Comparison of ENCODE assay signal across 9 cellular contexts in genomic region chr11:11230802-11231562, GRCh38.
DNase-seq lines count a peak whose midpoint lies in the region; ATAC-seq and TF ChIP-seq lines count a peak whose summit lies in the region.
"Had no signal": no experiment of that assay in that cellular context is flagged by ENCODE, and none has a peak within 500 bp of the region (broad histone marks: within the 10 kb centered on the region; RNA-seq: fewer than 3 reads in every experiment).

No MANE protein-coding gene starts in this region.

- H3K9me3 Mint-ChIP-seq in activated CD4-positive, alpha-beta T cell treated with anti-CD3 and anti-CD28 coated beads for 36 hours (ENCODE audit: low read depth): no peaks in the 10 kb centered on the region
- H3K9me3 Mint-ChIP-seq: CD4-positive, alpha-beta memory T cell had no signal

- H3K27me3 ChIP-seq in KMS-11 (ENCODE audit: insufficient read depth, low read depth) (no peaks in the 10 kb centered on the region), smooth muscle cell (ENCODE audit: low read depth) (no peaks in the 10 kb centered on the region), aorta (ENCODE audit: control insufficient read depth in 1 of 2, insufficient read depth in 2 of 2, low read length in 1 of 2) (no peaks in the 10 kb centered on the region)

- H2AFZ ChIP-seq in KMS-11 (ENCODE audit: low read depth) (no peak overlapping the region), smooth muscle cell (ENCODE audit: low read depth) (no peak overlapping the region)

- H3K27ac ChIP-seq in KMS-11: no peak overlapping the region
- no peak overlapping the region for H3K27ac ChIP-seq in smooth muscle cell (ENCODE audit: low read depth)
- H3K27ac ChIP-seq in aorta (ENCODE audit: low read depth in 1 of 2, low read length in 2 of 2): no peak overlapping the region

- CTCF ChIA-PET in activated CD4-positive, alpha-beta T cell treated with anti-CD3 and anti-CD28 coated beads for 36 hours (lab: Charles Lee): interaction anchor here (1.4 to 2.0 kb wide), 3 partner anchors 9 to 203 kb away, joined by 5 to 8 read pairs (median 6); no protein-coding TSS in a partner anchor

- H3K4me1 ChIP-seq in KMS-11 (ENCODE audit: low read depth, poor library complexity, severe bottlenecking) (no peaks in the 10 kb centered on the region), smooth muscle cell (ENCODE audit: low read depth) (no peaks in the 10 kb centered on the region), aorta (ENCODE audit: control insufficient read depth in 1 of 2, insufficient read depth in 2 of 2, low read length in 2 of 2) (no peaks in the 10 kb centered on the region)

- POLR2A ChIA-PET in activated CD4-positive, alpha-beta T cell treated with anti-CD3 and anti-CD28 coated beads for 36 hours (lab: Charles Lee): no interaction called here

- peak; percentile 68 for TF ChIP-seq CTCF in KMS-11 (conservative IDR thresholded peaks at IDR 0.05; ENCODE audit: low read depth, low read length)
- TF ChIP-seq CTCF in cardiac fibroblast (IDR thresholded peaks at IDR 0.05; ENCODE audit: low read depth, low read length): peak; percentile 28
- TF ChIP-seq CTCF in smooth muscle cell (IDR thresholded peaks at IDR 0.05; ENCODE audit: borderline replicate concordance, insufficient read depth, poor library complexity, severe bottlenecking): peak; percentile 45

- H3K4me3 Mint-ChIP-seq in activated CD4-positive, alpha-beta T cell treated with anti-CD3 and anti-CD28 coated beads for 36 hours: no peak overlapping the region
- H3K4me3 Mint-ChIP-seq: CD4-positive, alpha-beta memory T cell had no signal

- H3K36me3 Mint-ChIP-seq in activated CD4-positive, alpha-beta T cell treated with anti-CD3 and anti-CD28 coated beads for 36 hours (ENCODE audit: low read depth): no peaks in the 10 kb centered on the region
- H3K36me3 Mint-ChIP-seq: CD4-positive, alpha-beta memory T cell had no signal

- no peak overlapping the region for H3K4me3 ChIP-seq in KMS-11 (IDR thresholded peaks at IDR 0.05; ENCODE audit: insufficient read depth, low read depth, low read length)
- no peak overlapping the region for H3K4me3 ChIP-seq in cardiac fibroblast (replicated peaks in 1 of 2; ENCODE audit: low read depth in 2 of 2, low read length in 2 of 2)
- H3K4me3 ChIP-seq in smooth muscle cell: no peak overlapping the region
- H3K4me3 ChIP-seq in aorta (ENCODE audit: low read length in 2 of 2): no peak overlapping the region

- ATAC-seq in activated CD4-positive, alpha-beta T cell treated with anti-CD3 and anti-CD28 coated beads for 36 hours: peak; percentile 58
- ATAC-seq in aorta (ENCODE audit: low FRiP score) (no peak), HG02973 (IDR thresholded peaks at IDR 0.05; ENCODE audit: unreplicated experiment) (no peak)

- H3K9me3 ChIP-seq in smooth muscle cell (replicated peaks; ENCODE audit: low read depth) (no peaks in the 10 kb centered on the region), aorta (ENCODE audit: control insufficient read depth, low read length) (no peaks in the 10 kb centered on the region)

- H3F3A ChIP-seq in smooth muscle cell (ENCODE audit: low read depth): no peaks in the 10 kb centered on the region

- H3K4me2 ChIP-seq in KMS-11 (no peak overlapping the region), smooth muscle cell (no peak overlapping the region)

- no peaks in the 10 kb centered on the region for H3K4me1 Mint-ChIP-seq in activated CD4-positive, alpha-beta T cell treated with anti-CD3 and anti-CD28 coated beads for 36 hours
- H3K4me1 Mint-ChIP-seq: CD4-positive, alpha-beta memory T cell had no signal

- H3K27me3 Mint-ChIP-seq in activated CD4-positive, alpha-beta T cell treated with anti-CD3 and anti-CD28 coated beads for 36 hours: peaks cover 7% of the 10 kb centered on the region

- intact Hi-C loops in activated CD4-positive, alpha-beta T cell treated with anti-CD3 and anti-CD28 coated beads for 36 hours (cut with DNase I, micrococcal nuclease): no loop called here
- intact Hi-C loops in aorta (cut with DNase I): no loop called here

- peak; percentile 56 for DNase-seq in activated CD4-positive, alpha-beta T cell treated with anti-CD3 and anti-CD28 coated beads for 36 hours
- no peak for DNase-seq in activated CD4-positive, alpha-beta T cell treated with anti-CD3 and anti-CD28 coated beads for 4 hours
- DNase-seq in cardiac fibroblast (ENCODE audit: low read depth in 2 of 2) (no peak), smooth muscle cell (lab: John Stamatoyannopoulos, UW; ENCODE audit: unreplicated experiment) (no peak), aorta (no peak)
- DNase-seq in stimulated activated naive CD4-positive, alpha-beta T cell (lab: John Stamatoyannopoulos, UW): no peak

- H3K79me2 ChIP-seq in KMS-11 (ENCODE audit: insufficient read depth, low read depth) (no peaks in the 10 kb centered on the region), smooth muscle cell (ENCODE audit: low read depth) (no peaks in the 10 kb centered on the region)

- no peak overlapping the region for H3K9ac ChIP-seq in KMS-11
- H3K9ac ChIP-seq in smooth muscle cell (ENCODE audit: low read depth): no peak overlapping the region

- WGBS in smooth muscle cell (ENCODE audit: low lambda C conversion rate): 38% methylated on average over 7 of the region's 7 CpGs
- 51 to 59% methylated on average over 7 of the region's 7 CpGs for WGBS in aorta, 2 donors

- H4K20me1 ChIP-seq in KMS-11 (ENCODE audit: insufficient read depth): no peaks in the 10 kb centered on the region
- H4K20me1 ChIP-seq in smooth muscle cell (ENCODE audit: low read depth): no peaks in the 10 kb centered on the region

- no peak overlapping the region for H3K27ac Mint-ChIP-seq in activated CD4-positive, alpha-beta T cell treated with anti-CD3 and anti-CD28 coated beads for 36 hours

- no peaks in the 10 kb centered on the region for H3K36me3 ChIP-seq in KMS-11 (ENCODE audit: insufficient read depth)
- no peaks in the 10 kb centered on the region for H3K36me3 ChIP-seq in smooth muscle cell (ENCODE audit: low read depth)
- H3K36me3 ChIP-seq in aorta (ENCODE audit: control insufficient read depth in 1 of 2, insufficient read depth in 2 of 2, low read length in 1 of 2): no peaks in the 10 kb centered on the region
